Comparison of ENCODE assay signal across 8 cellular contexts in genomic region chr17:76556759-76557367, GRCh38. TPM values are rescaled to one million over a fixed set of nuclear protein-coding genes. Genes with fewer than 3 reads are reported as not detected.
DNase-seq lines count a peak whose midpoint lies in the region; ATAC-seq and TF ChIP-seq lines count a peak whose summit lies in the region.

No MANE protein-coding gene starts in this region.

- H3K9ac ChIP-seq in neural progenitor cell, result no peak overlapping the region

- peaks cover 46% of the 10 kb centered on the region for H3K4me1 Mint-ChIP-seq in activated T-cell treated with anti-CD3 and anti-CD28 coated beads, Interleukin-2, amount 50 U/mL, for 24 hours (ENCODE audit: low read depth)
- peaks cover 32% of the 10 kb centered on the region for H3K4me1 Mint-ChIP-seq in neural progenitor cell

- H3K27me3 ChIP-seq in esophagus (ENCODE audit: control insufficient read depth in 1 of 2, insufficient read depth in 2 of 2, low read length in 2 of 2), result no peaks in the 10 kb centered on the region
- H3K27me3 ChIP-seq in neural progenitor cell, result no peaks in the 10 kb centered on the region

- H3K4me1 ChIP-seq in esophagus (ENCODE audit: control insufficient read depth in 2 of 2, insufficient read depth in 2 of 2, low read length in 1 of 2) (peaks cover 0 to under 1% of the 10 kb centered on the region in 2 donors), neural progenitor cell (peaks cover 17% of the 10 kb centered on the region)

- H3K9me3 Mint-ChIP-seq in activated T-cell treated with anti-CD3 and anti-CD28 coated beads, Interleukin-2, amount 50 U/mL, for 24 hours, result no peaks in the 10 kb centered on the region
- H3K9me3 Mint-ChIP-seq in neural progenitor cell, result no peaks in the 10 kb centered on the region

- H3K4me3 ChIP-seq in WI38 (ENCODE audit: low read depth, low read length) (peak overlapping the region; percentile 94), esophagus (ENCODE audit: low read depth in 1 of 2, low read length in 2 of 2) (peak overlapping the region; percentile 64 to 77), neural progenitor cell (peak overlapping the region; percentile 71)

- H4K20me1 ChIP-seq in neural progenitor cell (ENCODE audit: low read depth), result peaks cover 38% of the 10 kb centered on the region

- peaks cover 53% of the 10 kb centered on the region for H3K36me3 Mint-ChIP-seq in activated T-cell treated with anti-CD3 and anti-CD28 coated beads, Interleukin-2, amount 50 U/mL, for 24 hours (ENCODE audit: low read depth)
- H3K36me3 Mint-ChIP-seq in neural progenitor cell, result peaks cover 10% of the 10 kb centered on the region

- H3K4me3 Mint-ChIP-seq in activated T-cell treated with anti-CD3 and anti-CD28 coated beads, Interleukin-2, amount 50 U/mL, for 24 hours, result peak overlapping the region; percentile 99
- peak overlapping the region; percentile 98 for H3K4me3 Mint-ChIP-seq in neural progenitor cell

- H3K4me2 ChIP-seq in neural progenitor cell, result peak overlapping the region; percentile 95

- H3K27ac Mint-ChIP-seq in activated T-cell treated with anti-CD3 and anti-CD28 coated beads, Interleukin-2, amount 50 U/mL, for 24 hours, result peak overlapping the region; percentile 100
- H3K27ac Mint-ChIP-seq in neural progenitor cell, result peak overlapping the region; percentile 96

- peak overlapping the region; percentile 77 for H2AFZ ChIP-seq in neural progenitor cell (replicated peaks)

- H3K27me3 Mint-ChIP-seq in activated T-cell treated with anti-CD3 and anti-CD28 coated beads, Interleukin-2, amount 50 U/mL, for 24 hours, result no peaks in the 10 kb centered on the region
- no peaks in the 10 kb centered on the region for H3K27me3 Mint-ChIP-seq in neural progenitor cell (ENCODE audit: insufficient read depth, low read depth)

- no peak for DNase-seq in activated T-cell treated with anti-CD3 and anti-CD28 coated beads, Interleukin-2, amount 50 U/mL, for 24 hours
- DNase-seq in activated T-cell treated with anti-CD3 and anti-CD28 coated beads, Interleukin-2, amount 50 U/mL, for 48 hours, result no peak
- DNase-seq in neural progenitor cell (ENCODE audit: low spot score) (peak; percentile 25), NCI-H1417 treated with DMSO at 0.1 percent for 48 hours (lab: John Stamatoyannopoulos, UW) (no peak), NCI-H128 (lab: John Stamatoyannopoulos, UW; ENCODE audit: unreplicated experiment) (no peak)

- TF ChIP-seq CTCF in WI38 (IDR thresholded peaks at IDR 0.05; ENCODE audit: low read depth, low read length), result no peak
- no peak for TF ChIP-seq CTCF in neural progenitor cell (IDR thresholded peaks at IDR 0.05)

- no peaks in the 10 kb centered on the region for H3K9me3 ChIP-seq in esophagus (ENCODE audit: control insufficient read depth in 2 of 2, insufficient read depth in 1 of 2, low read depth in 1 of 2, low read length in 1 of 2)
- no peaks in the 10 kb centered on the region for H3K9me3 ChIP-seq in neural progenitor cell (ENCODE audit: low read depth)

- H3F3A ChIP-seq in neural progenitor cell (ENCODE audit: low read depth), result peaks cover 19% of the 10 kb centered on the region

- 26 to 30% methylated on average over 31 of the region's 31 CpGs for WGBS in esophagus, 2 donors

- peaks cover 0 to under 1% of the 10 kb centered on the region in 2 donors for H3K36me3 ChIP-seq in esophagus (ENCODE audit: control insufficient read depth in 2 of 2, insufficient read depth in 2 of 2, low read length in 1 of 2)
- H3K36me3 ChIP-seq in neural progenitor cell, result peaks cover 7% of the 10 kb centered on the region

- peak; percentile 26 for ATAC-seq in HG03442 (IDR thresholded peaks at IDR 0.05; ENCODE audit: unreplicated experiment)

- H3K79me2 ChIP-seq in neural progenitor cell (ENCODE audit: low read depth), result peaks cover 43% of the 10 kb centered on the region

- H3K27ac ChIP-seq in esophagus (ENCODE audit: low read depth in 2 of 2, low read length in 1 of 2) (peak overlapping the region; percentile 88 to 94), neural progenitor cell (no peak overlapping the region)

RNA-seq across cellular contexts. Expression of gene PRCD, which starts 17.0 kb away (rescaled TPM):
- polyA plus RNA-seq in esophagus, result 1 to 10 TPM; 1.2 to 3.0 TPM
- 0.09 TPM in 1 of 2 replicates, not detected in the other for total RNA-seq in neural progenitor cell (ENCODE audit: low replicate concordance)

RNA-seq across cellular contexts. Expression of gene CYGB, which starts 19.4 kb away (rescaled TPM):
- polyA plus RNA-seq in esophagus, result 1 to 10 TPM; 3.1 to 3.7 TPM
- 1.1 TPM in 1 of 2 replicates, not detected in the other for total RNA-seq in neural progenitor cell (ENCODE audit: low replicate concordance)

RNA-seq across cellular contexts. Expression of gene ST6GALNAC2, which starts 28.8 kb away (rescaled TPM):
- polyA plus RNA-seq in esophagus, result 10 to 100 TPM; 17.5 to 20.2 TPM
- total RNA-seq in neural progenitor cell (ENCODE audit: low replicate concordance), result 0.28 TPM in 1 of 2 replicates, not detected in the other

RNA-seq across cellular contexts. Expression of gene RHBDF2, which starts 55.6 kb away (rescaled TPM):
- polyA plus RNA-seq in esophagus, result 10 to 100 TPM; 19.4 to 27.3 TPM
- 0.79 and 5.0 TPM in 2 replicates for total RNA-seq in neural progenitor cell (ENCODE audit: low replicate concordance)
